ENCODE assay signal across 1 cellular context in genomic region chr9:133396952-133397351, GRCh38.
TF ChIP-seq lines count a peak whose summit lies in the region.

No MANE protein-coding gene starts in this region.

TF ChIP-seq in IMR-90, 13 proteins besides CTCF, POLR2A, EP300 and RAD21:
- TF ChIP-seq SMC3 (IDR thresholded peaks at IDR 0.05; ENCODE audit: low read depth, low read length) (no peak), FOS (IDR thresholded peaks at IDR 0.05; ENCODE audit: low read depth, low read length) (no peak), MAFK (IDR thresholded peaks at IDR 0.05; ENCODE audit: low read depth, low read length) (no peak), RCOR1 (IDR thresholded peaks at IDR 0.05; ENCODE audit: insufficient replicate concordance, low read length) (no peak), CHD1 (IDR thresholded peaks at IDR 0.05; ENCODE audit: low read depth, low read length) (no peak), RFX5 (IDR thresholded peaks at IDR 0.05; ENCODE audit: low read depth, low read length) (no peak), MXI1 (IDR thresholded peaks at IDR 0.05; ENCODE audit: borderline replicate concordance, low read depth, low read length) (no peak), ELK1 (IDR thresholded peaks at IDR 0.05; ENCODE audit: borderline replicate concordance, low read depth, low read length) (no peak), MAZ (IDR thresholded peaks at IDR 0.05; ENCODE audit: borderline replicate concordance, low read depth, low read length) (no peak), USF2 (IDR thresholded peaks at IDR 0.05; ENCODE audit: low read depth, low read length) (no peak), BHLHE40 (IDR thresholded peaks at IDR 0.05; ENCODE audit: low read depth, low read length) (no peak), CEBPB (IDR thresholded peaks at IDR 0.05; ENCODE audit: low read depth, low read length) (no peak), NFE2L2 (IDR thresholded peaks at IDR 0.05; ENCODE audit: low read depth, low read length) (no peak)
